14 cellular contexts compared by ENCODE assay signal in genomic region chr18:29226201-29226600, GRCh38.
DNase-seq lines count a peak whose midpoint lies in the region; ATAC-seq and TF ChIP-seq lines count a peak whose summit lies in the region.
"Had no signal": no experiment of that assay in that cellular context is flagged by ENCODE, and none has a peak within 500 bp of the region (broad histone marks: within the 10 kb centered on the region; RNA-seq: fewer than 3 reads in every experiment).

No MANE protein-coding gene starts in this region.

- H3K27me3 ChIP-seq in body of pancreas (no peaks in the 10 kb centered on the region), thyroid gland (no peaks in the 10 kb centered on the region)

- WGBS in body of pancreas, 2 donors: 18 to 21% methylated on average over 1 of the region's 1 CpG
- WGBS in thyroid gland, 2 donors: 71 to 77% methylated on average over 1 of the region's 1 CpG

- H3K36me3 Mint-ChIP-seq in neural crest cell (ENCODE audit: low read depth): no peaks in the 10 kb centered on the region

- H3K4me1 Mint-ChIP-seq in neural crest cell: no peaks in the 10 kb centered on the region

- H3K4me3 Mint-ChIP-seq in neural crest cell: no peak overlapping the region

- H3K36me3 ChIP-seq in body of pancreas (replicated peaks in 1 of 2; ENCODE audit: insufficient read depth in 1 of 2, low read depth in 2 of 2) (no peaks in the 10 kb centered on the region), thyroid gland (no peaks in the 10 kb centered on the region)

- TF ChIP-seq POLR2A in body of pancreas (IDR thresholded peaks at IDR 0.05) (no peak), thyroid gland (IDR thresholded peaks at IDR 0.05) (no peak)

- DNase-seq in A172 (ENCODE audit: low spot score): peak; percentile 4
- peak; percentile 23 for DNase-seq in OCI-M1 (lab: John Stamatoyannopoulos, UW)
- DNase-seq in epithelial cell of esophagus (ENCODE audit: low read depth): peak; percentile 46
- DNase-seq in neural crest cell (ENCODE audit: low read depth, low spot score): no peak
- no peak for DNase-seq in body of pancreas
- no peak for DNase-seq in left colon
- no peak for DNase-seq in thyroid gland
- no peak for DNase-seq in stimulated activated CD4-positive, alpha-beta T cell treated with anti-CD3 and anti-CD28 coated beads, Interleukin-12 subunit alpha, Interleukin-12 subunit beta, amount 100 ng/mL, for 4 hours
- DNase-seq: C1 segment of cervical spinal cord, H7, NCI-H1436, NCI-H2081 treated with DMSO at 0.1 percent for 48 hours, NCI-H524 treated with DMSO at 0.1 percent for 48 hours had no signal

- H3K4me1 ChIP-seq in body of pancreas (no peaks in the 10 kb centered on the region), thyroid gland (no peaks in the 10 kb centered on the region)

- TF ChIP-seq CTCF in epithelial cell of esophagus (IDR thresholded peaks at IDR 0.05; ENCODE audit: insufficient read depth, low read depth, low read length, missing control alignments) (no peak), neural crest cell (conservative IDR thresholded peaks at IDR 0.05) (no peak), body of pancreas (IDR thresholded peaks at IDR 0.05) (no peak), thyroid gland (IDR thresholded peaks at IDR 0.05) (no peak)

- H3K27me3 Mint-ChIP-seq in neural crest cell (ENCODE audit: low read depth): no peaks in the 10 kb centered on the region

- H3K9me3 ChIP-seq in body of pancreas (no peaks in the 10 kb centered on the region), thyroid gland (no peaks in the 10 kb centered on the region)

- H3K27ac Mint-ChIP-seq in neural crest cell (ENCODE audit: unreplicated experiment): peak overlapping the region; percentile 14

- intact Hi-C loops in body of pancreas (cut with DNase I): no loop called here
- intact Hi-C loops in left colon (cut with DNase I, micrococcal nuclease): no loop called here
- intact Hi-C loops in thyroid gland (cut with DNase I): no loop called here

- H3K27ac ChIP-seq in body of pancreas (no peak overlapping the region), thyroid gland (no peak overlapping the region)

- ATAC-seq in body of pancreas (no peak), left colon (no peak)
- ATAC-seq: GM12878 had no signal

- H3K9me3 Mint-ChIP-seq in neural crest cell: peaks cover 7% of the 10 kb centered on the region

- H3K4me3 ChIP-seq in epithelial cell of esophagus (ENCODE audit: low read length): no peak overlapping the region
- no peak overlapping the region for H3K4me3 ChIP-seq in body of pancreas
- no peak overlapping the region for H3K4me3 ChIP-seq in thyroid gland (replicated peaks in 1 of 3)
- H3K4me3 ChIP-seq: GM12878 had no signal

Comparison
In these comparisons a context has a peak if more than half of its experiments do, and no peak if none do; other contexts are left out.
1. DNase-seq: peak in A172 (single experiment), OCI-M1 (single experiment) and epithelial cell of esophagus (single experiment); none in neural crest cell (single experiment), body of pancreas (0 of 4), left colon (0 of 2), thyroid gland (0 of 2) and stimulated activated CD4-positive, alpha-beta T cell treated with anti-CD3 and anti-CD28 coated beads, Interleukin-12 subunit alpha, Interleukin-12 subunit beta, amount 100 ng/mL, for 4 hours (single experiment).